In the genomic region with DNA sequence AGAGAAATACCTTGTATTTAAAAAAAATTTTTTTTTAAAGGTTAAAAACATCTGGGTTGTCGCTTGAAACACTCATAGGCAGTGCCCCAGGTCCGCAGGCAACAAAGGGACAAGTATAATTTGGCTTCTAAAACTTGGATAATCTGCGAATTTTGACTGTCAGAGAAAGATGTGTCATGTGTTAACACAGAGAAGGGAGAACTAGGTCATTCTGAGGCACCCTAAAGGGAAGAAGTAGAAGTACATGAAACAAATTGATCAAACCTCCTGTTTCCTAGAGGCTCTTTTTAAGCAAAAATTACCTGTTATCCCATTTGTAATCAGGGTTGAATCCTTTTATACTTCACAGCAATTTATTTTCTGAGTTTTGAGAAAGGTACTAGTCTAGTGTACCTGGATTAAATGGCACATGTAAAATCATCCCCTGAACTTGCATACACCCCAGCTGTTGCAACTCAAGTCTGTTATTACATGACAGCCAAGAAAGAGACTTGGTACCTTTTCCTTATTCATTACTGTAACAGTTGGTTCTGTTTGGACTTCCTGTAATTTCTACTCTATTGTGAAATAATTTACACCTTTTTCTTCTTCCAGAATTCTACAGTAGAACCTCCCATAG, we compare ENCODE assay signal across 9 cellular contexts. TPM values are rescaled to one million over a fixed set of nuclear protein-coding genes. Genes with fewer than 3 reads are reported as not detected.
DNase-seq lines count a peak whose midpoint lies in the region; ATAC-seq lines count a peak whose summit lies in the region.
"Had no signal": no experiment of that assay in that cellular context is flagged by ENCODE, and none has a peak within 500 bp of the region (broad histone marks: within the 10 kb centered on the region; RNA-seq: fewer than 3 reads in every experiment).

No MANE protein-coding gene starts in this region.

- H4K20me1 ChIP-seq in Karpas-422 (ENCODE audit: insufficient read depth, low read depth, low read length) = no peaks in the 10 kb centered on the region

- peaks cover 0 to 2% of the 10 kb centered on the region in 2 donors for H3K27me3 Mint-ChIP-seq in CD8-positive, alpha-beta memory T cell
- no peaks in the 10 kb centered on the region for H3K27me3 Mint-ChIP-seq in activated T-helper 1 cell treated with anti-CD3 and anti-CD28 coated beads, Interleukin-12 subunit alpha, Interleukin-12 subunit beta, Interleukin-2, Interleukin-4 antibody, amounts not matched to agents 30 ng/mL and 10 ng/mL and 1 ng/mL, durations not matched to agents 14 hours and 24 hours and 36 hours (ENCODE audit: insufficient read depth)
- no peaks in the 10 kb centered on the region for H3K27me3 Mint-ChIP-seq in memory B cell

- H3K27me3 ChIP-seq in CD8-positive, alpha-beta memory T cell (ENCODE audit: insufficient read depth, low read length, poor library complexity, severe bottlenecking) = no peaks in the 10 kb centered on the region
- no peaks in the 10 kb centered on the region for H3K27me3 ChIP-seq in Karpas-422 (ENCODE audit: low read length)
- H3K27me3 ChIP-seq: brain microvascular endothelial cell had no signal

- H3K36me3 ChIP-seq in CD8-positive, alpha-beta memory T cell (ENCODE audit: insufficient read depth, low read length) = no peaks in the 10 kb centered on the region
- peaks cover 6% of the 10 kb centered on the region; the same call in 1 of the 2 replicates for H3K36me3 ChIP-seq in Karpas-422 (ENCODE audit: insufficient read depth, low read length)
- H3K36me3 ChIP-seq: brain microvascular endothelial cell had no signal

- H3K79me2 ChIP-seq in Karpas-422 (ENCODE audit: low read length) = peaks cover 7% of the 10 kb centered on the region; the same call in 1 of the 2 replicates

- H3K9me3 ChIP-seq in CD8-positive, alpha-beta memory T cell (ENCODE audit: low read length) = no peaks in the 10 kb centered on the region
- peaks cover under 1% of the 10 kb centered on the region; the same call in 1 of the 2 replicates for H3K9me3 ChIP-seq in Karpas-422 (ENCODE audit: low read length)

- H3K9me2 ChIP-seq in Karpas-422 (replicated peaks; ENCODE audit: insufficient read depth, low read length) = no peaks in the 10 kb centered on the region

- H3K4me3 Mint-ChIP-seq in CD8-positive, alpha-beta memory T cell = peak overlapping the region; percentile 82 to 93 (median 87)
- peak overlapping the region; percentile 89 for H3K4me3 Mint-ChIP-seq in activated T-helper 1 cell treated with anti-CD3 and anti-CD28 coated beads, Interleukin-12 subunit alpha, Interleukin-12 subunit beta, Interleukin-2, Interleukin-4 antibody, amounts not matched to agents 30 ng/mL and 10 ng/mL and 1 ng/mL, durations not matched to agents 14 hours and 24 hours and 36 hours
- peak overlapping the region; percentile 93 for H3K4me3 Mint-ChIP-seq in memory B cell

- CTCF ChIA-PET in CD8-positive, alpha-beta memory T cell (lab: Charles Lee) = interaction anchor here (1.2 to 2.2 kb wide), 6 partner anchors 8 to 520 kb away, joined by 3 to 12 read pairs (median 4); no protein-coding TSS in a partner anchor

- peak overlapping the region; percentile 91 for H3K4me2 ChIP-seq in Karpas-422 (ENCODE audit: low read depth, low read length, poor library complexity, severe bottlenecking)

- no peak for DNase-seq in CD8-positive, alpha-beta memory T cell
- DNase-seq in Karpas-422 (peak; percentile 63), memory B cell (ENCODE audit: low spot score in 2 of 2) (no peak), SHP77 treated with DMSO at 0.1 percent for 48 hours (lab: John Stamatoyannopoulos, UW) (no peak), pons (ENCODE audit: low spot score) (no peak), GOT3 (lab: John Stamatoyannopoulos, UW) (no peak)
- DNase-seq in activated T-helper 1 cell treated with anti-CD3 and anti-CD28 coated beads, Interleukin-12 subunit alpha, Interleukin-12 subunit beta, Interleukin-2, Interleukin-4 antibody, amounts not matched to agents 30 ng/mL and 10 ng/mL and 1 ng/mL, durations not matched to agents 14 hours and 24 hours and 36 hours (ENCODE audit: low spot score) = no peak
- DNase-seq: brain microvascular endothelial cell had no signal

- peak overlapping the region; percentile 80 for H3K27ac ChIP-seq in CD8-positive, alpha-beta memory T cell (ENCODE audit: low read depth, low read length)
- no peak overlapping the region; the same call in 1 of the 2 replicates for H3K27ac ChIP-seq in Karpas-422 (ENCODE audit: low read length)

- H3K4me1 ChIP-seq in CD8-positive, alpha-beta memory T cell (ENCODE audit: insufficient read depth, low read length) = peaks cover 8% of the 10 kb centered on the region
- H3K4me1 ChIP-seq in Karpas-422 (ENCODE audit: low read length) = peaks cover 27% of the 10 kb centered on the region

- H3K36me3 Mint-ChIP-seq in CD8-positive, alpha-beta memory T cell = peaks cover 0 to 4% (median 1%) of the 10 kb centered on the region in 3 donors
- H3K36me3 Mint-ChIP-seq in activated T-helper 1 cell treated with anti-CD3 and anti-CD28 coated beads, Interleukin-12 subunit alpha, Interleukin-12 subunit beta, Interleukin-2, Interleukin-4 antibody, amounts not matched to agents 30 ng/mL and 10 ng/mL and 1 ng/mL, durations not matched to agents 14 hours and 24 hours and 36 hours (ENCODE audit: low read depth) = peaks cover 10% of the 10 kb centered on the region
- peaks cover 4% of the 10 kb centered on the region for H3K36me3 Mint-ChIP-seq in memory B cell

- POLR2A ChIA-PET in CD8-positive, alpha-beta memory T cell (lab: Charles Lee) = no interaction called here

- peak overlapping the region in 3 of 8 donors; percentile 64 to 89 (median 88) for H3K27ac Mint-ChIP-seq in CD8-positive, alpha-beta memory T cell
- no peak overlapping the region for H3K27ac Mint-ChIP-seq in activated T-helper 1 cell treated with anti-CD3 and anti-CD28 coated beads, Interleukin-12 subunit alpha, Interleukin-12 subunit beta, Interleukin-2, Interleukin-4 antibody, amounts not matched to agents 30 ng/mL and 10 ng/mL and 1 ng/mL, durations not matched to agents 14 hours and 24 hours and 36 hours
- peak overlapping the region; percentile 24 for H3K27ac Mint-ChIP-seq in memory B cell

- peak overlapping the region; percentile 92 for H3K9ac ChIP-seq in Karpas-422 (ENCODE audit: low read length)

- intact Hi-C loops in activated T-helper 1 cell treated with anti-CD3 and anti-CD28 coated beads, Interleukin-12 subunit alpha, Interleukin-12 subunit beta, Interleukin-2, Interleukin-4 antibody, amounts not matched to agents 30 ng/mL and 10 ng/mL and 1 ng/mL, durations not matched to agents 14 hours and 24 hours and 36 hours (cut with micrococcal nuclease) = loop anchor here (1.0 to 10.0 kb wide), 7 partner anchors 11 to 1283 kb away; a partner anchor contains a TSS

- H3K4me3 ChIP-seq in CD8-positive, alpha-beta memory T cell (ENCODE audit: low read length) = no peak overlapping the region
- H3K4me3 ChIP-seq in Karpas-422 (ENCODE audit: low read length) = peak overlapping the region; percentile 80; the same call in 1 of the 2 replicates

- no peaks in the 10 kb centered on the region for H3K9me3 Mint-ChIP-seq in CD8-positive, alpha-beta memory T cell
- H3K9me3 Mint-ChIP-seq in activated T-helper 1 cell treated with anti-CD3 and anti-CD28 coated beads, Interleukin-12 subunit alpha, Interleukin-12 subunit beta, Interleukin-2, Interleukin-4 antibody, amounts not matched to agents 30 ng/mL and 10 ng/mL and 1 ng/mL, durations not matched to agents 14 hours and 24 hours and 36 hours = no peaks in the 10 kb centered on the region
- no peaks in the 10 kb centered on the region for H3K9me3 Mint-ChIP-seq in memory B cell

- peaks cover 13 to 20% (median 20%) of the 10 kb centered on the region in 3 donors for H3K4me1 Mint-ChIP-seq in CD8-positive, alpha-beta memory T cell
- peaks cover 42% of the 10 kb centered on the region for H3K4me1 Mint-ChIP-seq in activated T-helper 1 cell treated with anti-CD3 and anti-CD28 coated beads, Interleukin-12 subunit alpha, Interleukin-12 subunit beta, Interleukin-2, Interleukin-4 antibody, amounts not matched to agents 30 ng/mL and 10 ng/mL and 1 ng/mL, durations not matched to agents 14 hours and 24 hours and 36 hours (ENCODE audit: low read depth)
- peaks cover 8% of the 10 kb centered on the region for H3K4me1 Mint-ChIP-seq in memory B cell

- H2AFZ ChIP-seq in Karpas-422 (ENCODE audit: low read length) = no peak overlapping the region

- no peak for ATAC-seq in memory B cell (ENCODE audit: low read depth)
- no peak for ATAC-seq in GM18511 (IDR thresholded peaks at IDR 0.05; ENCODE audit: unreplicated experiment)

RNA-seq across cellular contexts. Expression of a gene that starts 1.7 kb away (rescaled TPM):
- total RNA-seq in CD8-positive, alpha-beta memory T cell = 10 to 100 TPM; 20.3 to 23.9 TPM
- 17.4 TPM for polyA plus RNA-seq in CD8-positive, alpha-beta memory T cell
- total RNA-seq in Karpas-422 (2014; rRNA removed; shearing (Covaris generic); ENCODE audit: low replicate concordance) = 15.6 and 25.7 TPM in 2 replicates
- total RNA-seq in activated T-helper 1 cell treated with anti-CD3 and anti-CD28 coated beads, Interleukin-12 subunit alpha, Interleukin-12 subunit beta, Interleukin-2, Interleukin-4 antibody, amounts not matched to agents 30 ng/mL and 10 ng/mL and 1 ng/mL, durations not matched to agents 14 hours and 24 hours and 36 hours = 32.4 and 33.2 TPM in 2 replicates

RNA-seq across cellular contexts. Expression of a gene that starts 48.0 kb away (rescaled TPM):
- 10 to 100 TPM; 69.1 to 76.5 TPM for total RNA-seq in CD8-positive, alpha-beta memory T cell
- polyA plus RNA-seq in CD8-positive, alpha-beta memory T cell = 31.1 TPM
- total RNA-seq in Karpas-422 (2014; rRNA removed; shearing (Covaris generic); ENCODE audit: low replicate concordance) = 118 and 165 TPM in 2 replicates
- total RNA-seq in activated T-helper 1 cell treated with anti-CD3 and anti-CD28 coated beads, Interleukin-12 subunit alpha, Interleukin-12 subunit beta, Interleukin-2, Interleukin-4 antibody, amounts not matched to agents 30 ng/mL and 10 ng/mL and 1 ng/mL, durations not matched to agents 14 hours and 24 hours and 36 hours = 110 and 112 TPM in 2 replicates
